Comparison of ENCODE assay signal across 8 cellular contexts in the genomic region with DNA sequence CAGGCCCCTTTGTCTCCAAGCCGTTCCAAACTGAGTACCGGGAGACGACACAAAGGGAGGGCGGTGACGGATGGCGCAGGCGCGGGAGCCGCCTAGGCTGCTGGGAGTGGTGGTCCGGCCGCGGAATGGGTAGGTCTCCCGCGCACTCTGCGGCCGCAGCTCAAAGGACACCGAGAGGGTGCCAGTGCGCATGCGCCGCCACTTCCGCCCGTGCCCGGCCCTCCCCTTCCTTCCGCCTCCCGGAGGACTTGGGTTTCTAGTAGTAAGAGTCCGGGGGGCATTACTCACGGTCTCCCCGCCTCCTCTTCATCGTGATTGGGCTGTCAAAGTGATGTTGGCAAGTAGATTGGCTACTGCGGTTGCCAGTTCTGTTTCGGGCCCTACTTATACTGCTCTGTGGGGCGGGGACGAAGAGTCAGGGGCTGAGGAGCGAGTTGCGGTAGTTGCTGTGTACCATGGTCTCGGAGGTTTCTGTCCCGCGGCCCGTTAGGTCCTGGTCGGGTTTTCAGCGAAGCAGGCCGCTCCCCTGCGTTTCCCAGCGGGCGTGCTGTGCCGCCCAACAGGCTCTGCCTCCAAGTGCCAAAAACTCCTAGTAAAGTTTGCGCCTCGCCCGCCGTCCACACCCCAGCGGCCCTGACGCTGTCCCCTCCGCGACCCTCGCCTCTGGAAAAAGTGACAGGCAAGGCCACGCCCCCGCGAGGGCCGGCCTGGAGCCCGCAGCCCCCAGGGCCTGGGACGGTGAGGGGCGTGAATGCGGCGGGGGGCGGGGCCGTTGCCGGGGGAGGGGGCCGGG.
DNase-seq lines count a peak whose midpoint lies in the region; ATAC-seq lines count a peak whose summit lies in the region.

No MANE protein-coding gene starts in this region.

- peak; percentile 44 for ATAC-seq in HG02588 (IDR thresholded peaks at IDR 0.05; ENCODE audit: unreplicated experiment)

- H3K36me3 Mint-ChIP-seq in activated naive CD4-positive, alpha-beta T cell treated with anti-CD3 and anti-CD28 coated beads, Interleukin-2, amount 50 U/mL, for 24 hours, result no peaks in the 10 kb centered on the region

- no peaks in the 10 kb centered on the region for H3K36me3 ChIP-seq in SK-N-MC (ENCODE audit: insufficient read depth, low read length)

- H3K27ac ChIP-seq in SK-N-MC, result peak overlapping the region; percentile 97

- no peaks in the 10 kb centered on the region for H3K9me3 ChIP-seq in SK-N-MC (ENCODE audit: low read depth, low read length)

- peaks cover 27% of the 10 kb centered on the region for H3K4me1 Mint-ChIP-seq in activated naive CD4-positive, alpha-beta T cell treated with anti-CD3 and anti-CD28 coated beads, Interleukin-2, amount 50 U/mL, for 24 hours

- peak overlapping the region; percentile 84 for H3K4me3 ChIP-seq in GM08714 (ENCODE audit: low read length)
- peak overlapping the region; percentile 95 for H3K4me3 ChIP-seq in SK-N-MC

- DNase-seq in NCI-H1048 (lab: John Stamatoyannopoulos, UW) (peak; percentile 95), SK-N-MC (ENCODE audit: low read depth, low spot score) (peak; percentile 99), germinal center (ENCODE audit: low spot score) (peak; percentile 98), non-pigmented ciliary epithelial cell (ENCODE audit: low read depth) (peak; percentile 99), superior temporal gyrus (ENCODE audit: extremely low spot score) (peak; percentile 99)

- peak overlapping the region; percentile 98 for H3K27ac Mint-ChIP-seq in activated naive CD4-positive, alpha-beta T cell treated with anti-CD3 and anti-CD28 coated beads, Interleukin-2, amount 50 U/mL, for 24 hours

- no peaks in the 10 kb centered on the region for H3K9me3 Mint-ChIP-seq in activated naive CD4-positive, alpha-beta T cell treated with anti-CD3 and anti-CD28 coated beads, Interleukin-2, amount 50 U/mL, for 24 hours

- H3K4me3 Mint-ChIP-seq in activated naive CD4-positive, alpha-beta T cell treated with anti-CD3 and anti-CD28 coated beads, Interleukin-2, amount 50 U/mL, for 24 hours, result peak overlapping the region; percentile 100

- no peaks in the 10 kb centered on the region for H3K27me3 Mint-ChIP-seq in activated naive CD4-positive, alpha-beta T cell treated with anti-CD3 and anti-CD28 coated beads, Interleukin-2, amount 50 U/mL, for 24 hours

- H3K9ac ChIP-seq in SK-N-MC (ENCODE audit: insufficient read length), result peak overlapping the region; percentile 99

Comparison
In these comparisons a context has a peak if more than half of its experiments do, and no peak if none do; other contexts are left out.
1. Peak in every context shown above with its lines: DNase-seq, ATAC-seq, H3K4me3 ChIP-seq and H3K27ac ChIP-seq.